7 cellular contexts compared by ENCODE assay signal in the genomic region with DNA sequence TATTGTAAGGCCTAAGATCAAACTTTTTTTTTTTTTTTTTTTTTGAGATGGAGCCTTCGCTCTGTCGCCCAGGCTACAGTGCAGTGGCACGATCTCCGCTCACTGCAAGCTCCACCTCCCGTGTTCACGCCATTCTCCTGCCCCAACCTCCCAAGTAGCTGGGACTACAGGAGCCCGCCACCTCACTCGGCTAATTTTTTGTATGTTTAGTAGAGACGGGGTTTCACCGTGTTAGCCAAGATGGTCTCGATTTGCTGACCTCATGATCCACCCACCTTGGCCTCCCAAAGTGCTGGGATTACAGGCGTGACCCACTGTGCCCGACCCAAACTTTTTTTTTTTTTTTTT. TPM values are rescaled to one million over a fixed set of nuclear protein-coding genes. Genes with fewer than 3 reads are reported as not detected.
DNase-seq lines count a peak whose midpoint lies in the region; ATAC-seq and TF ChIP-seq lines count a peak whose summit lies in the region.
"Not testable (repeated sequence)": the region's sequence is repeated elsewhere in the genome, so short reads cannot be mapped to it uniquely, and the experiment has no call there.

No MANE protein-coding gene starts in this region.

- not testable (repeated sequence) for H2AFZ ChIP-seq in GM23338
- peak overlapping the region; percentile 46 for H2AFZ ChIP-seq in SU-DHL-6 (ENCODE audit: low read depth, low read length, severe bottlenecking)

- H3K36me3 ChIP-seq in BLaER1 treated with 17β-estradiol and CSF1 and Interleukin-3, amounts not matched to agents 10 nM and 100 nM; GM23338 (ENCODE audit: insufficient read depth); SU-DHL-6 (ENCODE audit: low read length): not testable (repeated sequence)

- DNase-seq in GM23338 (ENCODE audit: low spot score) = not testable (repeated sequence)
- DNase-seq in Right ventricle myocardium inferior (ENCODE audit: missing footprints) (peak; percentile 34), naive B cell (peak; percentile 25)

- H3K9me2 ChIP-seq in GM23338 (ENCODE audit: insufficient read depth); SU-DHL-6 (replicated peaks; ENCODE audit: insufficient read depth, low read length): not testable (repeated sequence)

- H3K4me1 Mint-ChIP-seq in GM23338 (peaks cover 16% of the 10 kb centered on the region), naive B cell (peaks cover 21 to 37% (median 27%) of the 10 kb centered on the region in 3 donors)
- peaks cover 18% of the 10 kb centered on the region for H3K4me1 Mint-ChIP-seq in activated naive CD4-positive, alpha-beta T cell treated with anti-CD3 and anti-CD28 coated beads, Interleukin-2, amount 50 U/mL, for 24 hours
- H3K4me1 Mint-ChIP-seq in stimulated activated memory B cell treated with anti-CD40 and anti-IgM and Interleukin-4, amounts not matched to agents 10 μg/mL and 1 μg/mL and 100 μg/mL, for 72 hours = peaks cover 38% of the 10 kb centered on the region

- not testable (repeated sequence) for H4K20me1 ChIP-seq in BLaER1 treated with 17β-estradiol and CSF1 and Interleukin-3, amounts not matched to agents 10 nM and 100 nM; GM23338 (replicated peaks; ENCODE audit: insufficient read depth); SU-DHL-6 (ENCODE audit: low read depth, low read length)

- H3K4me3 Mint-ChIP-seq in GM23338; activated naive CD4-positive, alpha-beta T cell treated with anti-CD3 and anti-CD28 coated beads, Interleukin-2, amount 50 U/mL, for 24 hours: not testable (repeated sequence)
- H3K4me3 Mint-ChIP-seq in naive B cell = peak overlapping the region in 6 of 8 donors; percentile 41 to 73 (median 59)
- peak overlapping the region; percentile 62 for H3K4me3 Mint-ChIP-seq in stimulated activated memory B cell treated with anti-CD40 and anti-IgM and Interleukin-4, amounts not matched to agents 10 μg/mL and 1 μg/mL and 100 μg/mL, for 72 hours

- H3K27ac Mint-ChIP-seq in GM23338 (0 out of 2 replicates have a peak overlapping the region, but pooled peaks have one; percentile 55), naive B cell (peak overlapping the region; percentile 82 to 98 (median 94))
- H3K27ac Mint-ChIP-seq in activated naive CD4-positive, alpha-beta T cell treated with anti-CD3 and anti-CD28 coated beads, Interleukin-2, amount 50 U/mL, for 24 hours = peak overlapping the region; percentile 15
- peak overlapping the region; percentile 82 for H3K27ac Mint-ChIP-seq in stimulated activated memory B cell treated with anti-CD40 and anti-IgM and Interleukin-4, amounts not matched to agents 10 μg/mL and 1 μg/mL and 100 μg/mL, for 72 hours

- H3K79me2 ChIP-seq in GM23338 (replicated peaks; ENCODE audit: insufficient read depth); SU-DHL-6 (ENCODE audit: insufficient read depth, low read length): not testable (repeated sequence)

- ATAC-seq in GM23338; Right ventricle myocardium inferior; naive B cell (ENCODE audit: low read depth in 2 of 2): not testable (repeated sequence)
- peak; percentile 4 for ATAC-seq in stimulated activated memory B cell treated with anti-CD40 and anti-IgM and Interleukin-4, amounts not matched to agents 10 μg/mL and 1 μg/mL and 100 μg/mL, for 72 hours

- H3F3A ChIP-seq in GM23338 (replicated peaks; ENCODE audit: low read depth); SU-DHL-6 (ENCODE audit: insufficient read depth): not testable (repeated sequence)

- not testable (repeated sequence) for TF ChIP-seq CTCF in GM23338 (conservative IDR thresholded peaks at IDR 0.05; ENCODE audit: low read depth in 2 of 2); SU-DHL-6 (IDR thresholded peaks at IDR 0.05; ENCODE audit: insufficient read depth, low read length, poor library complexity, severe bottlenecking)

- H3K27ac ChIP-seq in BLaER1 treated with 17β-estradiol and CSF1 and Interleukin-3, amounts not matched to agents 10 nM and 100 nM = peak overlapping the region in 10 of 11 experiments; percentile 24 to 83 (median 68); a peak in 19 of 22 replicates
- not testable (repeated sequence) for H3K27ac ChIP-seq in GM23338 (ENCODE audit: low read depth)
- peak overlapping the region; percentile 41; the same call in 1 of the 2 replicates for H3K27ac ChIP-seq in SU-DHL-6 (ENCODE audit: low read depth, low read length)

- H3K27me3 Mint-ChIP-seq in GM23338 (ENCODE audit: insufficient read depth, low read depth, poor library complexity); activated naive CD4-positive, alpha-beta T cell treated with anti-CD3 and anti-CD28 coated beads, Interleukin-2, amount 50 U/mL, for 24 hours; stimulated activated memory B cell treated with anti-CD40 and anti-IgM and Interleukin-4, amounts not matched to agents 10 μg/mL and 1 μg/mL and 100 μg/mL, for 72 hours: not testable (repeated sequence)
- peaks cover 7 to 13% (median 9%) of the 10 kb centered on the region in 3 donors for H3K27me3 Mint-ChIP-seq in naive B cell

- H3K9me3 Mint-ChIP-seq in GM23338; activated naive CD4-positive, alpha-beta T cell treated with anti-CD3 and anti-CD28 coated beads, Interleukin-2, amount 50 U/mL, for 24 hours; naive B cell; stimulated activated memory B cell treated with anti-CD40 and anti-IgM and Interleukin-4, amounts not matched to agents 10 μg/mL and 1 μg/mL and 100 μg/mL, for 72 hours: not testable (repeated sequence)

- peaks cover 0 to 35% (median 0%) of the 10 kb centered on the region in 11 experiments; a peak in 5 of 22 replicates for H3K27me3 ChIP-seq in BLaER1 treated with 17β-estradiol and CSF1 and Interleukin-3, amounts not matched to agents 10 nM and 100 nM
- not testable (repeated sequence) for H3K27me3 ChIP-seq in GM23338 (ENCODE audit: insufficient read depth); SU-DHL-6 (ENCODE audit: low read length)

- H3K4me1 ChIP-seq in BLaER1 treated with 17β-estradiol and CSF1 and Interleukin-3, amounts not matched to agents 10 nM and 100 nM = peaks cover 32 to 72% (median 57%) of the 10 kb centered on the region in 10 experiments
- H3K4me1 ChIP-seq in GM23338 (ENCODE audit: insufficient read depth) = not testable (repeated sequence)

- H3K9ac ChIP-seq in BLaER1 treated with 17β-estradiol and CSF1 and Interleukin-3, amounts not matched to agents 10 nM and 100 nM = peak overlapping the region in 8 of 11 experiments; percentile 22 to 64 (median 50); a peak in 7 of 22 replicates
- H3K9ac ChIP-seq in SU-DHL-6 (ENCODE audit: low read length) = peak overlapping the region; percentile 13; the same call in 1 of the 2 replicates

- intact Hi-C loops in Right ventricle myocardium inferior (cut with DNase I) = not testable (repeated sequence)

- H3K36me3 Mint-ChIP-seq in GM23338 (ENCODE audit: low read depth); activated naive CD4-positive, alpha-beta T cell treated with anti-CD3 and anti-CD28 coated beads, Interleukin-2, amount 50 U/mL, for 24 hours; naive B cell; stimulated activated memory B cell treated with anti-CD40 and anti-IgM and Interleukin-4, amounts not matched to agents 10 μg/mL and 1 μg/mL and 100 μg/mL, for 72 hours: not testable (repeated sequence)

- not testable (repeated sequence) for H3K4me3 ChIP-seq in BLaER1 treated with 17β-estradiol and CSF1 and Interleukin-3, amounts not matched to agents 10 nM and 100 nM; GM23338; SU-DHL-6 (ENCODE audit: insufficient read depth, low read length, poor library complexity, severe bottlenecking)

- H3K4me2 ChIP-seq in BLaER1 treated with 17β-estradiol and CSF1 and Interleukin-3, amounts not matched to agents 10 nM and 100 nM = peak overlapping the region; percentile 57 to 87 (median 74)
- H3K4me2 ChIP-seq in GM23338 = not testable (repeated sequence)
- peak overlapping the region; percentile 38 for H3K4me2 ChIP-seq in SU-DHL-6 (ENCODE audit: low read depth, low read length, poor library complexity, severe bottlenecking)

- not testable (repeated sequence) for H3K9me3 ChIP-seq in BLaER1 treated with 17β-estradiol and CSF1 and Interleukin-3, amounts not matched to agents 10 nM and 100 nM (replicated peaks in 1 of 11); SU-DHL-6 (ENCODE audit: insufficient read depth, low read length)

RNA-seq across cellular contexts. Expression of a gene that starts 25.6 kb away (rescaled TPM):
- total RNA-seq in GM23338 (2014; rRNA removed; shearing (Covaris generic)) = 98.2 and 120 TPM in 2 replicates
- polyA plus RNA-seq in GM23338 (2016; fragmentation: Nextera tagmentation; extraction: Ambion mirVana) (103 and 108 TPM in 2 replicates), naive B cell (ENCODE audit: low read depth in 6 of 6) (10 to 100 TPM; 18.1 to 38.3 (median 30.0) TPM)
- total RNA-seq in Right ventricle myocardium inferior = 0.76 TPM

Comparison
In these comparisons a context has a peak if more than half of its experiments do, and no peak if none do; other contexts are left out.
1. H3K27ac Mint-ChIP-seq: peak in every context shown above with its lines; median percentile 94 in naive B cell; 82 in stimulated activated memory B cell treated with anti-CD40 and anti-IgM and Interleukin-4, amounts not matched to agents 10 μg/mL and 1 μg/mL and 100 μg/mL, for 72 hours; 55 in GM23338; 15 in activated naive CD4-positive, alpha-beta T cell treated with anti-CD3 and anti-CD28 coated beads, Interleukin-2, amount 50 U/mL, for 24 hours.
2. RNA of a gene that starts 25.6 kb away (total RNA-seq): 98.2 to 120 TPM in GM23338; 0.76 TPM in Right ventricle myocardium inferior (single experiment); every median in the first group is over 10 times any median in the second.